Comparison of ENCODE assay signal across 16 cellular contexts in the genomic region with DNA sequence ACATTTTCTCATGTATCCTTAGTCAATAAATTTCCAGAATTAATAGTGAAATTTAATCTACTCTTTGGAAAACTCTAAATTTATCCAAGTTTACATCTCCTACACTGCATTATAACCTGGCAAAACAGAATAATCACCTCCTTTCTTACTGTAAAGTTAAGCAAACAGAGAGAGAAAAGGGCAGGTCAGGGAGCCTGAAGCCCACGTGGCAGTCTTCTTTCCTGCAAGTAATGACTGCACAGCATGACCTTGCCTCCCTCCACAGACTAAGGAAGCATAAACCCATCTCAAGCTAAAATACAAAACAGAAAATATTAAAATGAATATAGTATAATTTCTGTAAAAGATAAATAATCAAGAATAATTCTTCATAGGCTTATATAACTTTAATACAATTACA.
DNase-seq lines count a peak whose midpoint lies in the region; ATAC-seq and TF ChIP-seq lines count a peak whose summit lies in the region.
"Had no signal": no experiment of that assay in that cellular context is flagged by ENCODE, and none has a peak within 500 bp of the region (broad histone marks: within the 10 kb centered on the region; RNA-seq: fewer than 3 reads in every experiment).

No MANE protein-coding gene starts in this region.

- no peaks in the 10 kb centered on the region for H3K27me3 Mint-ChIP-seq in neural progenitor cell (ENCODE audit: insufficient read depth, low read depth)
- H3K27me3 Mint-ChIP-seq: CD8-positive, alpha-beta memory T cell had no signal

- peaks cover 3% of the 10 kb centered on the region for H3K4me1 Mint-ChIP-seq in neural progenitor cell
- H3K4me1 Mint-ChIP-seq: CD8-positive, alpha-beta memory T cell had no signal

- TF ChIP-seq CTCF in choroid plexus epithelial cell (conservative IDR thresholded peaks at IDR 0.05; ENCODE audit: low read depth, low read length) = no peak
- TF ChIP-seq CTCF in neural progenitor cell (IDR thresholded peaks at IDR 0.05) = no peak

- H3K36me3 ChIP-seq in iPS DF 6.9 (ENCODE audit: control insufficient read depth, insufficient read depth, low read length) (no peaks in the 10 kb centered on the region), neural progenitor cell (no peaks in the 10 kb centered on the region)
- H3K36me3 ChIP-seq: BLaER1 had no signal

- H3K4me1 ChIP-seq in iPS DF 6.9 (ENCODE audit: control insufficient read depth, insufficient read depth, low read length) (no peaks in the 10 kb centered on the region), neural progenitor cell (peaks cover 5% of the 10 kb centered on the region)
- H3K4me1 ChIP-seq: BLaER1, Caco-2 had no signal

- no CpG with 5 or more reads among the region's 1 CpG for WGBS in iPS DF 6.9 (ENCODE audit: insufficient coverage, insufficient read length)

- no peaks in the 10 kb centered on the region for H3F3A ChIP-seq in neural progenitor cell (ENCODE audit: low read depth)

- DNase-seq in NCI-H146 treated with DMSO at 0.1 percent for 48 hours (lab: John Stamatoyannopoulos, UW; ENCODE audit: unreplicated experiment) (peak; percentile 0), NCI-H146 (lab: John Stamatoyannopoulos, UW) (no peak), choroid plexus epithelial cell (ENCODE audit: low read depth) (peak; percentile 1), iPS DF 6.9 (ENCODE audit: low read depth, low spot score) (peak; percentile 7), neural progenitor cell (ENCODE audit: low spot score) (peak; percentile 12), NCI-H2227 (lab: John Stamatoyannopoulos, UW; ENCODE audit: unreplicated experiment) (no peak), UCSD-AML1 (lab: John Stamatoyannopoulos, UW; ENCODE audit: unreplicated experiment) (no peak)
- DNase-seq: 8988T; AML-193; Caco-2; CD8-positive, alpha-beta memory T cell had no signal

- ATAC-seq in HG03378 (IDR thresholded peaks at IDR 0.05; ENCODE audit: unreplicated experiment) = no peak
- ATAC-seq: GM12878, HCT116 had no signal

- no peak overlapping the region for H3K4me3 Mint-ChIP-seq in neural progenitor cell
- H3K4me3 Mint-ChIP-seq: CD8-positive, alpha-beta memory T cell had no signal

- no peak overlapping the region for H3K9ac ChIP-seq in neural progenitor cell
- H3K9ac ChIP-seq: BLaER1 had no signal

- H3K4me3 ChIP-seq in choroid plexus epithelial cell (ENCODE audit: low read depth, low read length) (no peak overlapping the region), iPS DF 6.9 (ENCODE audit: low read length) (no peak overlapping the region), neural progenitor cell (no peak overlapping the region)
- H3K4me3 ChIP-seq: BLaER1, GM12878 had no signal

- peaks cover 6% of the 10 kb centered on the region for H3K9me3 Mint-ChIP-seq in neural progenitor cell

- no peaks in the 10 kb centered on the region for H3K27me3 ChIP-seq in iPS DF 6.9 (ENCODE audit: control insufficient read depth, insufficient read depth, low read length)
- H3K27me3 ChIP-seq in neural progenitor cell = no peaks in the 10 kb centered on the region
- H3K27me3 ChIP-seq: BLaER1 had no signal

- no peaks in the 10 kb centered on the region for H4K20me1 ChIP-seq in neural progenitor cell (ENCODE audit: low read depth)
- H4K20me1 ChIP-seq: BLaER1 had no signal

- H3K4me2 ChIP-seq in neural progenitor cell = no peak overlapping the region
- H3K4me2 ChIP-seq: BLaER1 had no signal

- H3K27ac Mint-ChIP-seq in neural progenitor cell = no peak overlapping the region
- H3K27ac Mint-ChIP-seq: CD8-positive, alpha-beta memory T cell had no signal

- H3K9me3 ChIP-seq in iPS DF 6.9 (ENCODE audit: control insufficient read depth, insufficient read depth, low read length) (no peaks in the 10 kb centered on the region), neural progenitor cell (ENCODE audit: low read depth) (no peaks in the 10 kb centered on the region)
- H3K9me3 ChIP-seq: Caco-2 had no signal

- H3K27ac ChIP-seq in iPS DF 6.9 (ENCODE audit: low read length) (no peak overlapping the region), neural progenitor cell (no peak overlapping the region)
- H3K27ac ChIP-seq: BLaER1, HL-60 had no signal

- H3K79me2 ChIP-seq in neural progenitor cell (ENCODE audit: low read depth) = no peaks in the 10 kb centered on the region

- no peaks in the 10 kb centered on the region for H3K36me3 Mint-ChIP-seq in neural progenitor cell
- H3K36me3 Mint-ChIP-seq: CD8-positive, alpha-beta memory T cell had no signal

- no peak overlapping the region for H2AFZ ChIP-seq in neural progenitor cell (replicated peaks)

Comparison
In these comparisons a context has a peak if more than half of its experiments do, and no peak if none do; other contexts are left out.
1. DNase-seq: peak in NCI-H146 treated with DMSO at 0.1 percent for 48 hours (single experiment), choroid plexus epithelial cell (single experiment), iPS DF 6.9 (single experiment) and neural progenitor cell (single experiment); none in NCI-H146 (single experiment), NCI-H2227 (single experiment) and UCSD-AML1 (single experiment).